In the genomic region with DNA sequence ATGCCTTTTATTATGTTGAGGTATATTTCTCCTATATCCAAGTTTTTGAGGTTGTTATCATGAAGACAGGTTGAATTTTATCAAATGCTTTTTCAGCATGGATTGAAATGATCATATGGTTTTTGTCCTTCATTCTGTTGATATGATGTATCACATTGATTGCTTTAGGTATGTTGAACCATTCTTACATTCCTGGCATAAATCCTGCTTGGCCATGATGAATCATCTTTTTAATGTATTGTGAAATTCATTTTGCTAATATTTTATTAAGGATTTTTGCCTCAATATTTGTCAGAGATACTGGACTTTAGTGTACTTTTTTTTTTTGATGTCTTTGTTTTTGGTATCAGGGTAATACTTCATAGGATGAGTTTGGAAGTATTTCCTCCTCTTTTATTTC, we compare ENCODE assay signal across 21 cellular contexts.
A peak's percentile ranks its signal among the peaks of the same experiment; 100 is the strongest.
DNase-seq lines count a peak whose midpoint lies in the region; ATAC-seq and TF ChIP-seq lines count a peak whose summit lies in the region.
"Had no signal": no experiment of that assay in that cellular context is flagged by ENCODE, and none has a peak within 500 bp of the region (broad histone marks: within the 10 kb centered on the region; RNA-seq: fewer than 3 reads in every experiment).

No MANE protein-coding gene starts in this region.

- peaks cover 5% of the 10 kb centered on the region for H3K9me3 Mint-ChIP-seq in activated CD4-positive, alpha-beta memory T cell treated with anti-CD3 and anti-CD28 coated beads for 36 hours

- no peaks in the 10 kb centered on the region for H4K20me1 ChIP-seq in mammary epithelial cell (ENCODE audit: insufficient read depth, low read length)

- H3K4me2 ChIP-seq in mammary epithelial cell (ENCODE audit: insufficient read depth, low read depth, low read length): no peak overlapping the region

- H3K4me1 Mint-ChIP-seq in activated CD4-positive, alpha-beta memory T cell treated with anti-CD3 and anti-CD28 coated beads for 36 hours (ENCODE audit: low read depth): no peaks in the 10 kb centered on the region
- H3K4me1 Mint-ChIP-seq: CD4-positive, CD25-positive, alpha-beta regulatory T cell had no signal

- no peaks in the 10 kb centered on the region for H3K27me3 Mint-ChIP-seq in activated CD4-positive, alpha-beta memory T cell treated with anti-CD3 and anti-CD28 coated beads for 36 hours
- H3K27me3 Mint-ChIP-seq: CD4-positive, CD25-positive, alpha-beta regulatory T cell had no signal

- H3K27me3 ChIP-seq in mammary epithelial cell (ENCODE audit: insufficient read depth, low read length): no peaks in the 10 kb centered on the region
- H3K27me3 ChIP-seq: BE2C had no signal

- no peaks in the 10 kb centered on the region for H3K4me1 ChIP-seq in mammary epithelial cell (ENCODE audit: insufficient read depth, low read length)
- H3K4me1 ChIP-seq: HAP-1 had no signal

- H3K4me3 ChIP-seq in mammary epithelial cell (replicated peaks in 1 of 3; ENCODE audit: insufficient read depth in 1 of 3, low read depth in 2 of 3, low read length in 3 of 3): no peak overlapping the region
- no peak overlapping the region for H3K4me3 ChIP-seq in fibroblast of the aortic adventitia (ENCODE audit: low read depth, low read length)
- H3K4me3 ChIP-seq: HAP-1 had no signal

- TF ChIP-seq CTCF in mammary epithelial cell (conservative IDR thresholded peaks at IDR 0.05 in 1 of 2, IDR thresholded peaks at IDR 0.05 in 1 of 2; ENCODE audit: extremely low read depth in 1 of 2, insufficient read depth in 1 of 2, low read depth in 1 of 2, low read length in 2 of 2) (no peak), fibroblast of the aortic adventitia (IDR thresholded peaks at IDR 0.05; ENCODE audit: insufficient read depth, low read length) (no peak)

- no TSS peak for BruUV-seq in mammary epithelial cell (replicated peaks; lab: Mats Ljungman, UMichigan)

- intact Hi-C loops in mammary epithelial cell (cut with micrococcal nuclease): no loop called here
- intact Hi-C loops in activated CD4-positive, alpha-beta memory T cell treated with anti-CD3 and anti-CD28 coated beads for 36 hours (cut with micrococcal nuclease): no loop called here

- H3K4me3 Mint-ChIP-seq in activated CD4-positive, alpha-beta memory T cell treated with anti-CD3 and anti-CD28 coated beads for 36 hours: no peak overlapping the region
- H3K4me3 Mint-ChIP-seq: CD4-positive, CD25-positive, alpha-beta regulatory T cell had no signal

- in situ Hi-C loops in mammary epithelial cell (cut with MboI; ENCODE audit: low sequenced_read_pairs in 2 of 2): no loop called here

- H3K27ac ChIP-seq in mammary epithelial cell (ENCODE audit: insufficient read depth, low read depth, low read length): no peak overlapping the region

- no peak overlapping the region for H2AFZ ChIP-seq in mammary epithelial cell (ENCODE audit: low read depth, low read length)

- H3K9ac ChIP-seq in mammary epithelial cell (ENCODE audit: insufficient read depth, low read length): no peak overlapping the region

- POLR2A ChIA-PET in activated CD4-positive, alpha-beta memory T cell treated with anti-CD3 and anti-CD28 coated beads for 36 hours (lab: Charles Lee): no interaction called here

- H3K36me3 Mint-ChIP-seq in activated CD4-positive, alpha-beta memory T cell treated with anti-CD3 and anti-CD28 coated beads for 36 hours: no peaks in the 10 kb centered on the region
- H3K36me3 Mint-ChIP-seq: CD4-positive, CD25-positive, alpha-beta regulatory T cell had no signal

- H3K9me3 ChIP-seq in mammary epithelial cell (replicated peaks; ENCODE audit: insufficient read depth, low read length): no peaks in the 10 kb centered on the region
- H3K9me3 ChIP-seq: BE2C, HAP-1 had no signal

- CTCF ChIA-PET in mammary epithelial cell (lab: Charles Lee; ENCODE audit: low non-redundant PET): no interaction called here
- CTCF ChIA-PET in activated CD4-positive, alpha-beta memory T cell treated with anti-CD3 and anti-CD28 coated beads for 36 hours (lab: Charles Lee): no interaction called here

- ATAC-seq in GM18870 (IDR thresholded peaks at IDR 0.05; ENCODE audit: unreplicated experiment): no peak

- H3K27ac Mint-ChIP-seq in activated CD4-positive, alpha-beta memory T cell treated with anti-CD3 and anti-CD28 coated beads for 36 hours: no peak overlapping the region
- H3K27ac Mint-ChIP-seq: CD4-positive, CD25-positive, alpha-beta regulatory T cell had no signal

- dilution Hi-C loops in mammary epithelial cell (cut with HindIII; ENCODE audit: low sequenced_read_pairs): no loop called here

- DNase-seq in EL (peak; percentile 27), NCI-H226 (peak; percentile 37), mammary epithelial cell (peak; percentile 33), fibroblast of the aortic adventitia (ENCODE audit: low read depth) (peak; percentile 69), HuH-7.5 (ENCODE audit: low spot score) (no peak), GM19238 (ENCODE audit: insufficient read length, low spot score) (no peak)
- no peak for DNase-seq in activated CD4-positive, alpha-beta memory T cell treated with anti-CD3 and anti-CD28 coated beads for 36 hours
- DNase-seq: BE2C; Calu3; CD4-positive, CD25-positive, alpha-beta regulatory T cell; DMS53; KBM-7; NCI-H1105 treated with DMSO at 0.1 percent for 48 hours; NCI-H1694; NCI-H2081 treated with DMSO at 0.1 percent for 48 hours; NCI-H510A; NCI-H748 treated with DMSO at 0.1 percent for 48 hours; NK-92 treated with Interleukin-12 subunit alpha and Interleukin-12 subunit beta, amount 100 ng/mL, for 24 hours; SHP77 treated with DMSO at 0.1 percent for 48 hours had no signal

- H3K36me3 ChIP-seq in mammary epithelial cell (ENCODE audit: insufficient read depth, low read length): no peaks in the 10 kb centered on the region
- H3K36me3 ChIP-seq: BE2C, HAP-1 had no signal

- H3K79me2 ChIP-seq in mammary epithelial cell (ENCODE audit: insufficient read depth, low read length): no peaks in the 10 kb centered on the region

Comparison
In these comparisons a context has a peak if more than half of its experiments do, and no peak if none do; other contexts are left out.
1. DNase-seq: peak in EL (single experiment), NCI-H226 (single experiment), mammary epithelial cell (single experiment) and fibroblast of the aortic adventitia (single experiment); none in HuH-7.5 (single experiment), GM19238 (single experiment) and activated CD4-positive, alpha-beta memory T cell treated with anti-CD3 and anti-CD28 coated beads for 36 hours (single experiment).